9 cellular contexts compared by ENCODE assay signal in genomic region chr14:64801800-64802199, GRCh38.
DNase-seq lines count a peak whose midpoint lies in the region; ATAC-seq and TF ChIP-seq lines count a peak whose summit lies in the region.
"Had no signal": no experiment of that assay in that cellular context is flagged by ENCODE, and none has a peak within 500 bp of the region (broad histone marks: within the 10 kb centered on the region; RNA-seq: fewer than 3 reads in every experiment).

No MANE protein-coding gene starts in this region.

- no peak overlapping the region for H3K27ac Mint-ChIP-seq in activated CD8-positive, alpha-beta T cell treated with anti-CD3 and anti-CD28 coated beads for 36 hours
- no peak overlapping the region for H3K27ac Mint-ChIP-seq in activated CD8-positive, alpha-beta T cell treated with anti-CD3 and anti-CD28 coated beads, Interleukin-2, amount 10 ng/mL, durations not matched to agents 7 days and 5 days
- H3K27ac Mint-ChIP-seq in endothelial cell (ENCODE audit: unreplicated experiment): no peak overlapping the region
- no peak overlapping the region for H3K27ac Mint-ChIP-seq in stimulated activated memory B cell treated with anti-CD40 and anti-IgM and Interleukin-4, amounts not matched to agents 10 μg/mL and 1 μg/mL and 100 μg/mL, for 72 hours

- intact Hi-C loops in activated CD8-positive, alpha-beta T cell treated with anti-CD3 and anti-CD28 coated beads for 36 hours (cut with micrococcal nuclease): no loop called here

- H3K4me1 Mint-ChIP-seq in activated CD8-positive, alpha-beta T cell treated with anti-CD3 and anti-CD28 coated beads for 36 hours (ENCODE audit: low read depth): no peaks in the 10 kb centered on the region
- no peaks in the 10 kb centered on the region for H3K4me1 Mint-ChIP-seq in activated CD8-positive, alpha-beta T cell treated with anti-CD3 and anti-CD28 coated beads, Interleukin-2, amount 10 ng/mL, durations not matched to agents 7 days and 5 days (ENCODE audit: low read depth)
- H3K4me1 Mint-ChIP-seq in endothelial cell (ENCODE audit: unreplicated experiment): peaks cover 17% of the 10 kb centered on the region
- no peaks in the 10 kb centered on the region for H3K4me1 Mint-ChIP-seq in stimulated activated memory B cell treated with anti-CD40 and anti-IgM and Interleukin-4, amounts not matched to agents 10 μg/mL and 1 μg/mL and 100 μg/mL, for 72 hours

- POLR2A ChIA-PET in activated CD8-positive, alpha-beta T cell treated with anti-CD3 and anti-CD28 coated beads for 36 hours (lab: Charles Lee): no interaction called here
- POLR2A ChIA-PET in activated CD8-positive, alpha-beta T cell treated with anti-CD3 and anti-CD28 coated beads, Interleukin-2, amount 10 ng/mL, durations not matched to agents 7 days and 5 days (lab: Charles Lee): no interaction called here

- H3K27me3 Mint-ChIP-seq in activated CD8-positive, alpha-beta T cell treated with anti-CD3 and anti-CD28 coated beads for 36 hours: no peaks in the 10 kb centered on the region
- H3K27me3 Mint-ChIP-seq in activated CD8-positive, alpha-beta T cell treated with anti-CD3 and anti-CD28 coated beads, Interleukin-2, amount 10 ng/mL, durations not matched to agents 7 days and 5 days (ENCODE audit: low read depth): peaks cover 13% of the 10 kb centered on the region
- peaks cover 4% of the 10 kb centered on the region for H3K27me3 Mint-ChIP-seq in endothelial cell (ENCODE audit: unreplicated experiment)
- peaks cover 25% of the 10 kb centered on the region for H3K27me3 Mint-ChIP-seq in stimulated activated memory B cell treated with anti-CD40 and anti-IgM and Interleukin-4, amounts not matched to agents 10 μg/mL and 1 μg/mL and 100 μg/mL, for 72 hours

- ATAC-seq in activated CD8-positive, alpha-beta T cell treated with anti-CD3 and anti-CD28 coated beads for 36 hours: no peak
- no peak for ATAC-seq in activated CD8-positive, alpha-beta T cell treated with anti-CD3 and anti-CD28 coated beads, Interleukin-2, amount 10 ng/mL, durations not matched to agents 7 days and 5 days
- ATAC-seq in stimulated activated memory B cell treated with anti-CD40 and anti-IgM and Interleukin-4, amounts not matched to agents 10 μg/mL and 1 μg/mL and 100 μg/mL, for 72 hours: peak; percentile 3
- ATAC-seq in GM19397 (IDR thresholded peaks at IDR 0.05; ENCODE audit: unreplicated experiment) (no peak), HG02885 (IDR thresholded peaks at IDR 0.05; ENCODE audit: poor library complexity, unreplicated experiment) (no peak)

- DNase-seq in activated CD8-positive, alpha-beta T cell treated with anti-CD3 and anti-CD28 coated beads for 36 hours: peak; percentile 48
- DNase-seq in activated CD8-positive, alpha-beta T cell treated with anti-CD3 and anti-CD28 coated beads, Interleukin-2, amount 10 ng/mL, durations not matched to agents 7 days and 5 days: no peak
- peak; percentile 16 for DNase-seq in NCI-H226
- DNase-seq in endothelial cell (ENCODE audit: low spot score): peak; percentile 53
- DNase-seq in Kasumi-1 (lab: John Stamatoyannopoulos, UW): no peak
- DNase-seq: activated CD4-positive, alpha-beta T cell treated with anti-CD3 and anti-CD28 coated beads for 48 hours had no signal

- CTCF ChIA-PET in activated CD8-positive, alpha-beta T cell treated with anti-CD3 and anti-CD28 coated beads for 36 hours (lab: Charles Lee): interaction anchor here (0.7 to 5.8 kb wide), 9 partner anchors 9 to 110 kb away, joined by 3 to 44 read pairs (median 3); no protein-coding TSS in a partner anchor
- CTCF ChIA-PET in activated CD8-positive, alpha-beta T cell treated with anti-CD3 and anti-CD28 coated beads, Interleukin-2, amount 10 ng/mL, durations not matched to agents 7 days and 5 days (lab: Charles Lee): interaction anchor here (0.8 to 2.6 kb wide), 3 partner anchors 12 to 90 kb away, joined by 3 to 9 read pairs (median 3); no protein-coding TSS in a partner anchor

- TF ChIP-seq CTCF in activated CD8-positive, alpha-beta T cell treated with anti-CD3 and anti-CD28 coated beads for 36 hours (IDR thresholded peaks at IDR 0.05): no peak
- TF ChIP-seq CTCF in endothelial cell (IDR thresholded peaks at IDR 0.05; ENCODE audit: unreplicated experiment): peak; percentile 27

- H3K9me3 Mint-ChIP-seq in activated CD8-positive, alpha-beta T cell treated with anti-CD3 and anti-CD28 coated beads for 36 hours: no peaks in the 10 kb centered on the region
- no peaks in the 10 kb centered on the region for H3K9me3 Mint-ChIP-seq in activated CD8-positive, alpha-beta T cell treated with anti-CD3 and anti-CD28 coated beads, Interleukin-2, amount 10 ng/mL, durations not matched to agents 7 days and 5 days (ENCODE audit: insufficient read depth)
- H3K9me3 Mint-ChIP-seq in endothelial cell (ENCODE audit: unreplicated experiment): no peaks in the 10 kb centered on the region
- no peaks in the 10 kb centered on the region for H3K9me3 Mint-ChIP-seq in stimulated activated memory B cell treated with anti-CD40 and anti-IgM and Interleukin-4, amounts not matched to agents 10 μg/mL and 1 μg/mL and 100 μg/mL, for 72 hours

- H3K4me3 Mint-ChIP-seq in activated CD8-positive, alpha-beta T cell treated with anti-CD3 and anti-CD28 coated beads for 36 hours: no peak overlapping the region
- H3K4me3 Mint-ChIP-seq in activated CD8-positive, alpha-beta T cell treated with anti-CD3 and anti-CD28 coated beads, Interleukin-2, amount 10 ng/mL, durations not matched to agents 7 days and 5 days: no peak overlapping the region
- no peak overlapping the region for H3K4me3 Mint-ChIP-seq in endothelial cell (ENCODE audit: unreplicated experiment)
- H3K4me3 Mint-ChIP-seq in stimulated activated memory B cell treated with anti-CD40 and anti-IgM and Interleukin-4, amounts not matched to agents 10 μg/mL and 1 μg/mL and 100 μg/mL, for 72 hours: no peak overlapping the region

- no peaks in the 10 kb centered on the region for H3K36me3 Mint-ChIP-seq in activated CD8-positive, alpha-beta T cell treated with anti-CD3 and anti-CD28 coated beads for 36 hours (ENCODE audit: low read depth)
- H3K36me3 Mint-ChIP-seq in activated CD8-positive, alpha-beta T cell treated with anti-CD3 and anti-CD28 coated beads, Interleukin-2, amount 10 ng/mL, durations not matched to agents 7 days and 5 days (ENCODE audit: low read depth): no peaks in the 10 kb centered on the region
- H3K36me3 Mint-ChIP-seq in endothelial cell (ENCODE audit: low read depth, unreplicated experiment): no peaks in the 10 kb centered on the region
- H3K36me3 Mint-ChIP-seq in stimulated activated memory B cell treated with anti-CD40 and anti-IgM and Interleukin-4, amounts not matched to agents 10 μg/mL and 1 μg/mL and 100 μg/mL, for 72 hours: no peaks in the 10 kb centered on the region

Comparison
In these comparisons a context has a peak if more than half of its experiments do, and no peak if none do; other contexts are left out.
1. DNase-seq: peak in activated CD8-positive, alpha-beta T cell treated with anti-CD3 and anti-CD28 coated beads for 36 hours (single experiment), NCI-H226 (single experiment) and endothelial cell (single experiment); none in activated CD8-positive, alpha-beta T cell treated with anti-CD3 and anti-CD28 coated beads, Interleukin-2, amount 10 ng/mL, durations not matched to agents 7 days and 5 days (single experiment) and Kasumi-1 (0 of 2).